ENCODE assay signal across 8 cellular contexts in the genomic region with DNA sequence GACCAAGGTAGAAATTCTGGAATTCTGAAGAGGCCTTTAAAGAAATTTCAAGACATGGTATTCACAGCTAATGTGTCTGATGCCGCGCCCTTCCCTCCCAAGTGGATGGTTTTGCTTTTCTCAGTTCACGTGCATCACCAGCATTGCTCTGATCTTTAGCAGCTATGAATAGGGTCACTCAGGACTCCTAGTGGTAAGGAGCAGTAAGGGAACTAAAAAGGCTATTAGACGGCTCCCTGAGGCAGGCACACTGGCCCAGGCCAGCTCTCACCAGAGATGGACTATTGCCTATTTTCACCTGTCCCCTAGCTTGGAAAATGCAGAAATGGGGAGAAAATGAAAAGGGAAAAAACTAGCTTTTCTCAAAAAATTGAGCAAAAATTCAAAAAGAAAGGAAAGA.
DNase-seq lines count a peak whose midpoint lies in the region; ATAC-seq, FAIRE-seq and TF ChIP-seq lines count a peak whose summit lies in the region.

No MANE protein-coding gene starts in this region.

- TF ChIP-seq CTCF in GM10266 (IDR thresholded peaks at IDR 0.05; ENCODE audit: control insufficient read depth, insufficient read depth, low read depth, missing control alignments), result peak; percentile 18
- TF ChIP-seq CTCF in LNCAP (IDR thresholded peaks at IDR 0.05), result peak; percentile 14; the same call in 1 of the 2 replicates
- peak in 1 of 2 donors; percentile 25 for TF ChIP-seq CTCF in endothelial cell of umbilical vein (IDR thresholded peaks at IDR 0.05; ENCODE audit: extremely low read depth in 1 of 2, insufficient read depth in 1 of 2, low read depth in 1 of 2, low read length in 2 of 2)
- peak; percentile 36 for TF ChIP-seq CTCF in upper lobe of right lung (IDR thresholded peaks at IDR 0.05)
- no peak for TF ChIP-seq CTCF in gastrocnemius medialis (IDR thresholded peaks at IDR 0.05 in 4 of 5, conservative IDR thresholded peaks at IDR 0.05 in 1 of 5)

- H3K79me2 ChIP-seq in endothelial cell of umbilical vein (ENCODE audit: control insufficient read depth, insufficient read depth, low read length), result no peaks in the 10 kb centered on the region

- no peak overlapping the region for H3K9ac ChIP-seq in endothelial cell of umbilical vein (replicated peaks; ENCODE audit: extremely low read depth, insufficient read depth, low read length)

- H3K27me3 ChIP-seq in endothelial cell of umbilical vein (ENCODE audit: control insufficient read depth in 2 of 2, insufficient read depth in 2 of 2, low read length in 2 of 2) (no peaks in the 10 kb centered on the region), upper lobe of right lung (no peaks in the 10 kb centered on the region), gastrocnemius medialis (no peaks in the 10 kb centered on the region)

- H3K4me3 ChIP-seq in endothelial cell of umbilical vein (replicated peaks in 1 of 3; ENCODE audit: insufficient read depth in 1 of 3, low read depth in 1 of 3, low read length in 3 of 3) (no peak overlapping the region), upper lobe of right lung (no peak overlapping the region), gastrocnemius medialis (no peak overlapping the region)

- peak; percentile 90 for ATAC-seq in GM21367 (IDR thresholded peaks at IDR 0.05; ENCODE audit: unreplicated experiment)
- ATAC-seq in upper lobe of right lung, result peak; percentile 65
- no peak for ATAC-seq in gastrocnemius medialis

- DNase-seq in GM10266 (ENCODE audit: extremely low spot score), result no peak
- DNase-seq in endothelial cell of umbilical vein (ENCODE audit: low read depth, low spot score), result peak; percentile 3
- no peak for DNase-seq in upper lobe of right lung
- no peak for DNase-seq in gastrocnemius medialis
- DNase-seq in stimulated activated CD4-positive, alpha-beta T cell treated with anti-CD3 and anti-CD28 coated beads, Interleukin-15, amount 100 ng/mL, for 24 hours, result no peak
- DNase-seq in medulla oblongata (ENCODE audit: extremely low spot score), result no peak

- CTCF ChIA-PET in endothelial cell of umbilical vein (lab: Charles Lee), result interaction anchor here (0.6 to 1.1 kb wide), 2 partner anchors 13 to 45 kb away, joined by 3 read pairs; no protein-coding TSS in a partner anchor

- no peak for FAIRE-seq in endothelial cell of umbilical vein (lab: Jason Lieb, UNC)

- no peak for TF ChIP-seq POLR2A in endothelial cell of umbilical vein (IDR thresholded peaks at IDR 0.05; ENCODE audit: low read depth, low read length)
- no peak for TF ChIP-seq POLR2A in gastrocnemius medialis (IDR thresholded peaks at IDR 0.05)

- H3K4me2 ChIP-seq in endothelial cell of umbilical vein (ENCODE audit: insufficient read depth, low read length), result no peak overlapping the region

- H3K4me1 ChIP-seq in endothelial cell of umbilical vein (ENCODE audit: control insufficient read depth, extremely low read depth, insufficient read depth, low read length) (no peaks in the 10 kb centered on the region), upper lobe of right lung (no peaks in the 10 kb centered on the region), gastrocnemius medialis (peaks cover 8 to 10% of the 10 kb centered on the region in 2 donors)

- no peak overlapping the region for H2AFZ ChIP-seq in endothelial cell of umbilical vein (ENCODE audit: low read depth, low read length)

- dilution Hi-C loops in endothelial cell of umbilical vein (cut with MboI; ENCODE audit: extremely low pct_ligation_motif_present, low sequenced_read_pairs), result no loop called here

- no peaks in the 10 kb centered on the region for H3K36me3 ChIP-seq in endothelial cell of umbilical vein (ENCODE audit: control insufficient read depth in 2 of 2, extremely low read depth in 1 of 2, insufficient read depth in 2 of 2, low read length in 2 of 2)
- H3K36me3 ChIP-seq in upper lobe of right lung, result no peaks in the 10 kb centered on the region
- H3K36me3 ChIP-seq in gastrocnemius medialis, result no peaks in the 10 kb centered on the region

- H3K27ac ChIP-seq in endothelial cell of umbilical vein (ENCODE audit: insufficient read depth, low read depth, low read length) (no peak overlapping the region), upper lobe of right lung (no peak overlapping the region), gastrocnemius medialis (no peak overlapping the region)

- POLR2A ChIA-PET in endothelial cell of umbilical vein (lab: Charles Lee), result no interaction called here

- H3K9me3 ChIP-seq in endothelial cell of umbilical vein (replicated peaks; ENCODE audit: control insufficient read depth, insufficient read depth, low read length) (no peaks in the 10 kb centered on the region), upper lobe of right lung (no peaks in the 10 kb centered on the region), gastrocnemius medialis (no peaks in the 10 kb centered on the region)

- intact Hi-C loops in endothelial cell of umbilical vein (cut with micrococcal nuclease), result no loop called here
- intact Hi-C loops in upper lobe of right lung (cut with DNase I), result no loop called here
- intact Hi-C loops in gastrocnemius medialis (cut with DNase I; ENCODE audit: low total_unique reads), result no loop called here

- BruUV-seq in endothelial cell of umbilical vein (replicated peaks; lab: Mats Ljungman, UMichigan), result no TSS peak

- H4K20me1 ChIP-seq in endothelial cell of umbilical vein (replicated peaks; ENCODE audit: control insufficient read depth, extremely low read depth, insufficient read depth, low read length), result no peaks in the 10 kb centered on the region

- in situ Hi-C loops in gastrocnemius medialis (cut with MboI; ENCODE audit: low sequenced_read_pairs in 4 of 4), result no loop called here

- H3K9me1 ChIP-seq in endothelial cell of umbilical vein (replicated peaks; ENCODE audit: control insufficient read depth, extremely low read depth, insufficient read depth, low read length), result no peaks in the 10 kb centered on the region

TF ChIP-seq in endothelial cell of umbilical vein, 7 proteins besides CTCF, POLR2A, EP300 and RAD21:
- TF ChIP-seq MYC (IDR thresholded peaks at IDR 0.05; ENCODE audit: low read depth, low read length) (no peak), GATA2 (IDR thresholded peaks at IDR 0.05; ENCODE audit: insufficient read depth, insufficient read length, low read depth, low read length) (no peak), POLR2AphosphoS5 (IDR thresholded peaks at IDR 0.05; ENCODE audit: insufficient read depth, low read depth, low read length) (no peak), MAX (IDR thresholded peaks at IDR 0.05; ENCODE audit: insufficient read depth, insufficient read length) (no peak), FOS (IDR thresholded peaks at IDR 0.05; ENCODE audit: borderline replicate concordance, insufficient read depth, low read length) (no peak), JUN (IDR thresholded peaks at IDR 0.05; ENCODE audit: borderline replicate concordance, insufficient read depth, insufficient read length, low read depth) (no peak), EZH2 (IDR thresholded peaks at IDR 0.05; ENCODE audit: borderline replicate concordance, low read depth, low read length, severe bottlenecking) (no peak)

Comparison
In these comparisons a context has a peak if more than half of its experiments do, and no peak if none do; other contexts are left out.
1. CTCF ChIP-seq: peak in GM10266 (single experiment), LNCAP (single experiment) and upper lobe of right lung (single experiment); none in gastrocnemius medialis (0 of 5).
2. ATAC-seq: peak in GM21367 (single experiment) and upper lobe of right lung (single experiment); none in gastrocnemius medialis (0 of 2).